In the genomic region with DNA sequence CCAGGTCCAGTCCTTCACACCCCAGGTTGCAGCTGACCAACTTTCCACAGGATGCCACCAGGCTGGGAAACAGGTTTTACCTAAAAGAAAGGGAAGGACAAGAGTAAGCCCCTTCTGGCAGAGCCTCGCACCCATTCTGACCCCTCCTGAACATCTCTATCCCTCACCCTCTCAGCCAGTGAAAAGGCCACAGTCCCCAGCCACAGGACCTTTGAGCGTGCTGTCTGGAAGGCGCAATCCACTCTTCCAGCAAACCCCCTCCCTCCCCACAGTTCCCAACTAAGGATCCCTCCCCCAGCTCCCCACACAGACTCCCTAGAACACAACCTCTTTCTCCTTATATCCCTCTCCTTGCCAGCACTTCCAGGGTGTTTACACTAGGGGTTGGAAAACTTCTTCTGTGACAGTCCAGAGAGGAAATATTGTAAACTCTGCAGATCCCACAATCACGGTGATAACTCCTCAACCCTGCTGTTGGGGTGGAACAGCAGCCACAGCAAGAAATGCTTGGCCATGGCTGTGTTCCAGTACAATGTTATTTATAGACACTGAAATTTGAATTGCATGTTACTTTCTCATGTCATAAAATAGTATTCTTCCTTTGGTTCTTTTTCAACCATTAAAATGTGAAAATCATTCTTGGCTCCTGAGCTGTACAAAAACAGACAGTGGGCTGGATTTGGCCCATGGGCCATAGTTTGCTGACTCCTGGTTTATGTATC, we compare ENCODE assay signal across 13 cellular contexts. TPM values are rescaled to one million over a fixed set of nuclear protein-coding genes. Genes with fewer than 3 reads are reported as not detected.
DNase-seq lines count a peak whose midpoint lies in the region; ATAC-seq, FAIRE-seq and TF ChIP-seq lines count a peak whose summit lies in the region.
"Had no signal": no experiment of that assay in that cellular context is flagged by ENCODE, and none has a peak within 500 bp of the region (broad histone marks: within the 10 kb centered on the region; RNA-seq: fewer than 3 reads in every experiment).

No MANE protein-coding gene starts in this region.

- H3K27me3 ChIP-seq in body of pancreas (no peaks in the 10 kb centered on the region), skeletal muscle satellite cell (ENCODE audit: control insufficient read depth, insufficient read depth, low read length) (no peaks in the 10 kb centered on the region)

- H3K36me3 ChIP-seq in body of pancreas (replicated peaks in 1 of 2; ENCODE audit: insufficient read depth in 1 of 2, low read depth in 2 of 2), result no peaks in the 10 kb centered on the region
- H3K36me3 ChIP-seq in skeletal muscle satellite cell (ENCODE audit: insufficient read depth, low read length), result no peaks in the 10 kb centered on the region
- no peaks in the 10 kb centered on the region for H3K36me3 ChIP-seq in kidney (ENCODE audit: control insufficient read depth in 1 of 2, insufficient read depth in 2 of 2, low read length in 2 of 2)

- peaks cover 85% of the 10 kb centered on the region for H3K4me1 ChIP-seq in body of pancreas
- peaks cover 51% of the 10 kb centered on the region for H3K4me1 ChIP-seq in skeletal muscle satellite cell (ENCODE audit: control insufficient read depth, insufficient read depth, low read length)
- H3K4me1 ChIP-seq in kidney (ENCODE audit: control insufficient read depth in 1 of 2, insufficient read depth in 1 of 2, low read depth in 1 of 2, low read length in 2 of 2), result no peaks in the 10 kb centered on the region

- H3K9ac ChIP-seq in skeletal muscle satellite cell (ENCODE audit: low read depth, low read length) (peak overlapping the region; percentile 17), kidney (ENCODE audit: low read length in 2 of 2) (no peak overlapping the region)

- no peak overlapping the region for H3K4me2 ChIP-seq in skeletal muscle satellite cell (ENCODE audit: low read length)

- FAIRE-seq in GM12891 (lab: Jason Lieb, UNC) (no peak), kidney (lab: Jason Lieb, UNC) (no peak)
- FAIRE-seq: GM12892 had no signal

- TF ChIP-seq CTCF in body of pancreas (IDR thresholded peaks at IDR 0.05) (no peak), kidney (IDR thresholded peaks at IDR 0.05; ENCODE audit: borderline replicate concordance, extremely low read depth, insufficient read depth) (no peak)

- DNase-seq in GM04503 (ENCODE audit: low read depth) (peak; percentile 21), body of pancreas (peak in 1 of 4 donors; percentile 35), left ventricle myocardium superior (no peak), GF-D8 (lab: John Stamatoyannopoulos, UW) (no peak), GM12891 (ENCODE audit: insufficient read length, low spot score) (no peak), kidney (no peak)
- DNase-seq: activated T-cell treated with anti-CD3 and anti-CD28 coated beads, Interleukin-2, amount 50 U/mL, for 1 hour; CD4-positive, alpha-beta memory T cell; naive thymus-derived CD4-positive, alpha-beta T cell; NCI-H446 treated with DMSO at 0.1 percent for 48 hours had no signal

- H3K27ac ChIP-seq in body of pancreas, result peak overlapping the region; percentile 34 to 89 (median 62)
- peak overlapping the region in 1 of 2 donors; percentile 1 for H3K27ac ChIP-seq in kidney (ENCODE audit: low read depth in 2 of 2, low read length in 2 of 2)

- ATAC-seq in body of pancreas (no peak), left ventricle myocardium superior (peak; percentile 16), GM19035 (IDR thresholded peaks at IDR 0.05; ENCODE audit: unreplicated experiment) (no peak)
- ATAC-seq: naive thymus-derived CD4-positive, alpha-beta T cell had no signal

- intact Hi-C loops in body of pancreas (cut with DNase I) (no loop called here), left ventricle myocardium superior (cut with micrococcal nuclease) (no loop called here), kidney (cut with DNase I) (no loop called here)

- 70 to 72% methylated on average over 4 of the region's 4 CpGs for WGBS in body of pancreas, 2 donors

- no peaks in the 10 kb centered on the region for H3K9me3 ChIP-seq in body of pancreas
- no peaks in the 10 kb centered on the region for H3K9me3 ChIP-seq in skeletal muscle satellite cell (replicated peaks; ENCODE audit: low read length)
- H3K9me3 ChIP-seq in kidney (ENCODE audit: control insufficient read depth in 1 of 2, low read length in 2 of 2), result no peaks in the 10 kb centered on the region

- H3K4me3 ChIP-seq in body of pancreas, result no peak overlapping the region
- no peak overlapping the region for H3K4me3 ChIP-seq in skeletal muscle satellite cell (ENCODE audit: low read length)
- no peak overlapping the region for H3K4me3 ChIP-seq in kidney (ENCODE audit: low read length in 2 of 2)

- TF ChIP-seq POLR2A in body of pancreas (IDR thresholded peaks at IDR 0.05) (no peak), GM12891 (IDR thresholded peaks at IDR 0.05; ENCODE audit: low read depth, low read length) (no peak)

TF ChIP-seq in GM12891, 5 proteins besides CTCF, POLR2A, EP300 and RAD21:
- TF ChIP-seq SPI1 (IDR thresholded peaks at IDR 0.05; ENCODE audit: low read depth, low read length) (no peak), PAX5 (IDR thresholded peaks at IDR 0.05; ENCODE audit: insufficient read depth, low read length, severe bottlenecking) (no peak), TAF1 (IDR thresholded peaks at IDR 0.05; ENCODE audit: low read depth, low read length) (no peak), POU2F2 (IDR thresholded peaks at IDR 0.05; ENCODE audit: low read depth, low read length) (no peak), POLR2AphosphoS5 (IDR thresholded peaks at IDR 0.05; ENCODE audit: low read depth, low read length) (no peak)
TF ChIP-seq in GM12891: peak in this region for 0.

RNA-seq across cellular contexts. Expression of gene FAM174B, which starts 36.0 kb away (rescaled TPM):
- total RNA-seq in body of pancreas (10 to 100 TPM; 51.4 to 59.9 TPM), left ventricle myocardium superior (12.6 TPM), kidney (13.8 TPM)
- 0.25 and 0.66 TPM in 2 replicates for total RNA-seq in skeletal muscle satellite cell (2012; rRNA removed)
- polyA plus RNA-seq in GM12891 (2012; ENCODE audit: low read depth, missing spikeins), result 28.6 TPM
- polyA plus RNA-seq in kidney (ENCODE audit: insufficient read depth, low read depth, low replicate concordance), result 9.8 TPM
